ENCODE assay signal across 1 cellular context in genomic region chr16:1823821-1824220, GRCh38.
TF ChIP-seq lines count a peak whose summit lies in the region.

No MANE protein-coding gene starts in this region.

TF ChIP-seq in HepG2, 621 proteins besides CTCF, POLR2A, EP300 and RAD21 (continued from another document and continues in another):
- TF ChIP-seq TFDP2 (CRISPR knock-in tag; IDR thresholded peaks at IDR 0.05), result peak; percentile 18; the same call in 1 of the 2 replicates
- no peak for TF ChIP-seq ZNF205 (CRISPR knock-in tag; IDR thresholded peaks at IDR 0.05)
- TF ChIP-seq KAT8 (CRISPR knock-in tag; IDR thresholded peaks at IDR 0.05), result 0 out of 2 replicates have a peak, but pooled peaks have one; percentile 51
- no peak for TF ChIP-seq ZNF614 (CRISPR knock-in tag; IDR thresholded peaks at IDR 0.05; ENCODE audit: borderline replicate concordance)
- peak; percentile 23; the same call in 1 of the 2 replicates for TF ChIP-seq ZFY (CRISPR knock-in tag; IDR thresholded peaks at IDR 0.05)
- peak; percentile 28; the same call in 1 of the 2 replicates for TF ChIP-seq ZNF264 (CRISPR knock-in tag; IDR thresholded peaks at IDR 0.05)
- TF ChIP-seq MED1 (CRISPR knock-in tag; IDR thresholded peaks at IDR 0.05), result 0 out of 2 replicates have a peak, but pooled peaks have one; percentile 37
- TF ChIP-seq ZNF672 (CRISPR knock-in tag; IDR thresholded peaks at IDR 0.05), result no peak
- TF ChIP-seq, protein P1, sequence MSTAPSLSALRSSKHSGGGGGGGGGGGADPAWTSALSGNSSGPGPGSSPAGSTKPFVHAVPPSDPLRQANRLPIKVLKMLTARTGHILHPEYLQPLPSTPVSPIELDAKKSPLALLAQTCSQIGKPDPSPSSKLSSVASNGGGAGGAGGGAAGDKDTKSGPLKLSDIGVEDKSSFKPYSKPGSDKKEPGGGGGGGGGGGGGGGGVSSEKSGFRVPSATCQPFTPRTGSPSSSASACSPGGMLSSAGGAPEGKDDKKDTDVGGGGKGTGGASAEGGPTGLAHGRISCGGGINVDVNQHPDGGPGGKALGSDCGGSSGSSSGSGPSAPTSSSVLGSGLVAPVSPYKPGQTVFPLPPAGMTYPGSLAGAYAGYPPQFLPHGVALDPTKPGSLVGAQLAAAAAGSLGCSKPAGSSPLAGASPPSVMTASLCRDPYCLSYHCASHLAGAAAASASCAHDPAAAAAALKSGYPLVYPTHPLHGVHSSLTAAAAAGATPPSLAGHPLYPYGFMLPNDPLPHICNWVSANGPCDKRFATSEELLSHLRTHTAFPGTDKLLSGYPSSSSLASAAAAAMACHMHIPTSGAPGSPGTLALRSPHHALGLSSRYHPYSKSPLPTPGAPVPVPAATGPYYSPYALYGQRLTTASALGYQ (CRISPR knock-in tag; IDR thresholded peaks at IDR 0.05), result no peak
- TF ChIP-seq TEAD3 (CRISPR knock-in tag; optimal IDR thresholded peaks at IDR 0.05; ENCODE audit: borderline replicate concordance), result peak; percentile 60
- peak; percentile 52 for TF ChIP-seq UBTF (CRISPR knock-in tag; IDR thresholded peaks at IDR 0.05)
- TF ChIP-seq, protein P2, sequence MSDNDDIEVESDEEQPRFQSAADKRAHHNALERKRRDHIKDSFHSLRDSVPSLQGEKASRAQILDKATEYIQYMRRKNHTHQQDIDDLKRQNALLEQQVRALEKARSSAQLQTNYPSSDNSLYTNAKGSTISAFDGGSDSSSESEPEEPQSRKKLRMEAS (IDR thresholded peaks at IDR 0.05), result no peak
- TF ChIP-seq, protein P3, sequence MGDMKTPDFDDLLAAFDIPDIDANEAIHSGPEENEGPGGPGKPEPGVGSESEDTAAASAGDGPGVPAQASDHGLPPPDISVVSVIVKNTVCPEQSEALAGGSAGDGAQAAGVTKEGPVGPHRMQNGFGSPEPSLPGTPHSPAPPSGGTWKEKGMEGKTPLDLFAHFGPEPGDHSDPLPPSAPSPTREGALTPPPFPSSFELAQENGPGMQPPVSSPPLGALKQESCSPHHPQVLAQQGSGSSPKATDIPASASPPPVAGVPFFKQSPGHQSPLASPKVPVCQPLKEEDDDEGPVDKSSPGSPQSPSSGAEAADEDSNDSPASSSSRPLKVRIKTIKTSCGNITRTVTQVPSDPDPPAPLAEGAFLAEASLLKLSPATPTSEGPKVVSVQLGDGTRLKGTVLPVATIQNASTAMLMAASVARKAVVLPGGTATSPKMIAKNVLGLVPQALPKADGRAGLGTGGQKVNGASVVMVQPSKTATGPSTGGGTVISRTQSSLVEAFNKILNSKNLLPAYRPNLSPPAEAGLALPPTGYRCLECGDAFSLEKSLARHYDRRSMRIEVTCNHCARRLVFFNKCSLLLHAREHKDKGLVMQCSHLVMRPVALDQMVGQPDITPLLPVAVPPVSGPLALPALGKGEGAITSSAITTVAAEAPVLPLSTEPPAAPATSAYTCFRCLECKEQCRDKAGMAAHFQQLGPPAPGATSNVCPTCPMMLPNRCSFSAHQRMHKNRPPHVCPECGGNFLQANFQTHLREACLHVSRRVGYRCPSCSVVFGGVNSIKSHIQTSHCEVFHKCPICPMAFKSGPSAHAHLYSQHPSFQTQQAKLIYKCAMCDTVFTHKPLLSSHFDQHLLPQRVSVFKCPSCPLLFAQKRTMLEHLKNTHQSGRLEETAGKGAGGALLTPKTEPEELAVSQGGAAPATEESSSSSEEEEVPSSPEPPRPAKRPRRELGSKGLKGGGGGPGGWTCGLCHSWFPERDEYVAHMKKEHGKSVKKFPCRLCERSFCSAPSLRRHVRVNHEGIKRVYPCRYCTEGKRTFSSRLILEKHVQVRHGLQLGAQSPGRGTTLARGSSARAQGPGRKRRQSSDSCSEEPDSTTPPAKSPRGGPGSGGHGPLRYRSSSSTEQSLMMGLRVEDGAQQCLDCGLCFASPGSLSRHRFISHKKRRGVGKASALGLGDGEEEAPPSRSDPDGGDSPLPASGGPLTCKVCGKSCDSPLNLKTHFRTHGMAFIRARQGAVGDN (CRISPR knock-in tag; IDR thresholded peaks at IDR 0.05), result peak; percentile 53
- peak; percentile 27; the same call in 1 of the 2 replicates for TF ChIP-seq MYC (CRISPR knock-in tag; IDR thresholded peaks at IDR 0.05; ENCODE audit: borderline replicate concordance)
- 0 out of 2 replicates have a peak, but pooled peaks have one; percentile 36 for TF ChIP-seq MIER3 (CRISPR knock-in tag; IDR thresholded peaks at IDR 0.05; ENCODE audit: borderline replicate concordance)
- TF ChIP-seq, protein P4, sequence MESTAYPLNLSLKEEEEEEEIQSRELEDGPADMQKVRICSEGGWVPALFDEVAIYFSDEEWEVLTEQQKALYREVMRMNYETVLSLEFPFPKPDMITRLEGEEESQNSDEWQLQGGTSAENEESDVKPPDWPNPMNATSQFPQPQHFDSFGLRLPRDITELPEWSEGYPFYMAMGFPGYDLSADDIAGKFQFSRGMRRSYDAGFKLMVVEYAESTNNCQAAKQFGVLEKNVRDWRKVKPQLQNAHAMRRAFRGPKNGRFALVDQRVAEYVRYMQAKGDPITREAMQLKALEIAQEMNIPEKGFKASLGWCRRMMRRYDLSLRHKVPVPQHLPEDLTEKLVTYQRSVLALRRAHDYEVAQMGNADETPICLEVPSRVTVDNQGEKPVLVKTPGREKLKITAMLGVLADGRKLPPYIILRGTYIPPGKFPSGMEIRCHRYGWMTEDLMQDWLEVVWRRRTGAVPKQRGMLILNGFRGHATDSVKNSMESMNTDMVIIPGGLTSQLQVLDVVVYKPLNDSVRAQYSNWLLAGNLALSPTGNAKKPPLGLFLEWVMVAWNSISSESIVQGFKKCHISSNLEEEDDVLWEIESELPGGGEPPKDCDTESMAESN (CRISPR knock-in tag; conservative IDR thresholded peaks at IDR 0.05), result 0 out of 2 replicates have a peak, but pooled peaks have one; percentile 22
- peak; percentile 31; the same call in 1 of the 2 replicates for TF ChIP-seq ZBTB38 (CRISPR knock-in tag; IDR thresholded peaks at IDR 0.05)
- no peak for TF ChIP-seq NR2F6 (IDR thresholded peaks at IDR 0.05)
- TF ChIP-seq NR2F6 (CRISPR knock-in tag; IDR thresholded peaks at IDR 0.05), result peak; percentile 45; the same call in 1 of the 2 replicates
- TF ChIP-seq YEATS2 (CRISPR knock-in tag; IDR thresholded peaks at IDR 0.05; ENCODE audit: borderline replicate concordance), result peak; percentile 22; the same call in 1 of the 2 replicates
- TF ChIP-seq MAFK (conservative IDR thresholded peaks at IDR 0.05 in 1 of 2, IDR thresholded peaks at IDR 0.05 in 1 of 2; ENCODE audit: low read length in 2 of 2), result no peak
- peak; percentile 36 for TF ChIP-seq SMC3 (IDR thresholded peaks at IDR 0.05; ENCODE audit: low read length)
- 0 out of 2 replicates have a peak, but pooled peaks have one; percentile 18 for TF ChIP-seq YEATS4 (CRISPR knock-in tag; IDR thresholded peaks at IDR 0.05; ENCODE audit: borderline replicate concordance)
- peak; percentile 43; the same call in 1 of the 2 replicates for TF ChIP-seq FOSL2 (CRISPR knock-in tag; IDR thresholded peaks at IDR 0.05)
- TF ChIP-seq KLF16 (CRISPR knock-in tag; IDR thresholded peaks at IDR 0.05), result peak in 1 of 2 experiments; percentile 50; a peak in 1 of 4 replicates
- 0 out of 2 replicates have a peak, but pooled peaks have one; percentile 50 for TF ChIP-seq ZNF772 (CRISPR knock-in tag; IDR thresholded peaks at IDR 0.05)
- 0 out of 2 replicates have a peak, but pooled peaks have one; percentile 20 for TF ChIP-seq SPEN (CRISPR knock-in tag; IDR thresholded peaks at IDR 0.05; ENCODE audit: low read depth)
- peak; percentile 61; the same call in 1 of the 2 replicates for TF ChIP-seq HDAC1 (CRISPR knock-in tag; IDR thresholded peaks at IDR 0.05)
- TF ChIP-seq HDAC6 (IDR thresholded peaks at IDR 0.05; ENCODE audit: low read depth, low read length), result no peak
- TF ChIP-seq, protein P5, sequence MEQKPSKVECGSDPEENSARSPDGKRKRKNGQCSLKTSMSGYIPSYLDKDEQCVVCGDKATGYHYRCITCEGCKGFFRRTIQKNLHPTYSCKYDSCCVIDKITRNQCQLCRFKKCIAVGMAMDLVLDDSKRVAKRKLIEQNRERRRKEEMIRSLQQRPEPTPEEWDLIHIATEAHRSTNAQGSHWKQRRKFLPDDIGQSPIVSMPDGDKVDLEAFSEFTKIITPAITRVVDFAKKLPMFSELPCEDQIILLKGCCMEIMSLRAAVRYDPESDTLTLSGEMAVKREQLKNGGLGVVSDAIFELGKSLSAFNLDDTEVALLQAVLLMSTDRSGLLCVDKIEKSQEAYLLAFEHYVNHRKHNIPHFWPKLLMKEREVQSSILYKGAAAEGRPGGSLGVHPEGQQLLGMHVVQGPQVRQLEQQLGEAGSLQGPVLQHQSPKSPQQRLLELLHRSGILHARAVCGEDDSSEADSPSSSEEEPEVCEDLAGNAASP (CRISPR knock-in tag; IDR thresholded peaks at IDR 0.05; ENCODE audit: borderline replicate concordance), result peak; percentile 44; the same call in 1 of the 2 replicates
- peak; percentile 77 for TF ChIP-seq XRCC5 (optimal IDR thresholded peaks at IDR 0.05; ENCODE audit: low read length)
- 0 out of 2 replicates have a peak, but pooled peaks have one; percentile 21 for TF ChIP-seq TARDBP (CRISPR knock-in tag; IDR thresholded peaks at IDR 0.05)
- TF ChIP-seq, protein P6, sequence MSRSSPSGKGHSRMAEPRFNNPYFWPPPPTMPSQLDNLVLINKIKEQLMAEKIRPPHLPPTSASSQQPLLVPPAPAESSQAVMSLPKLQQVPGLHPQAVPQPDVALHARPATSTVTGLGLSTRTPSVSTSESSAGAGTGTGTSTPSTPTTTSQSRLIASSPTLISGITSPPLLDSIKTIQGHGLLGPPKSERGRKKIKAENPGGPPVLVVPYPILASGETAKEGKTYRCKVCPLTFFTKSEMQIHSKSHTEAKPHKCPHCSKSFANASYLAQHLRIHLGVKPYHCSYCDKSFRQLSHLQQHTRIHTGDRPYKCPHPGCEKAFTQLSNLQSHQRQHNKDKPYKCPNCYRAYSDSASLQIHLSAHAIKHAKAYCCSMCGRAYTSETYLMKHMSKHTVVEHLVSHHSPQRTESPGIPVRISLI (CRISPR knock-in tag; IDR thresholded peaks at IDR 0.05; ENCODE audit: borderline replicate concordance), result 0 out of 2 replicates have a peak, but pooled peaks have one; percentile 14
- TF ChIP-seq HDAC2 (CRISPR knock-in tag; IDR thresholded peaks at IDR 0.05), result peak; percentile 28; the same call in 1 of the 2 replicates
- TF ChIP-seq, protein P7, sequence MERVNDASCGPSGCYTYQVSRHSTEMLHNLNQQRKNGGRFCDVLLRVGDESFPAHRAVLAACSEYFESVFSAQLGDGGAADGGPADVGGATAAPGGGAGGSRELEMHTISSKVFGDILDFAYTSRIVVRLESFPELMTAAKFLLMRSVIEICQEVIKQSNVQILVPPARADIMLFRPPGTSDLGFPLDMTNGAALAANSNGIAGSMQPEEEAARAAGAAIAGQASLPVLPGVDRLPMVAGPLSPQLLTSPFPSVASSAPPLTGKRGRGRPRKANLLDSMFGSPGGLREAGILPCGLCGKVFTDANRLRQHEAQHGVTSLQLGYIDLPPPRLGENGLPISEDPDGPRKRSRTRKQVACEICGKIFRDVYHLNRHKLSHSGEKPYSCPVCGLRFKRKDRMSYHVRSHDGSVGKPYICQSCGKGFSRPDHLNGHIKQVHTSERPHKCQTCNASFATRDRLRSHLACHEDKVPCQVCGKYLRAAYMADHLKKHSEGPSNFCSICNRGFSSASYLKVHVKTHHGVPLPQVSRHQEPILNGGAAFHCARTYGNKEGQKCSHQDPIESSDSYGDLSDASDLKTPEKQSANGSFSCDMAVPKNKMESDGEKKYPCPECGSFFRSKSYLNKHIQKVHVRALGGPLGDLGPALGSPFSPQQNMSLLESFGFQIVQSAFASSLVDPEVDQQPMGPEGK (CRISPR knock-in tag; IDR thresholded peaks at IDR 0.05), result peak; percentile 52
- no peak for TF ChIP-seq CENPT (CRISPR knock-in tag; IDR thresholded peaks at IDR 0.05; ENCODE audit: low read depth)
- TF ChIP-seq ELF1 (CRISPR knock-in tag; IDR thresholded peaks at IDR 0.05), result 0 out of 2 replicates have a peak, but pooled peaks have one; percentile 13
- TF ChIP-seq ZNF414 (CRISPR knock-in tag; IDR thresholded peaks at IDR 0.05), result 0 out of 2 replicates have a peak, but pooled peaks have one; percentile 12
